ENCODE assay signal across 8 cellular contexts in the genomic region with DNA sequence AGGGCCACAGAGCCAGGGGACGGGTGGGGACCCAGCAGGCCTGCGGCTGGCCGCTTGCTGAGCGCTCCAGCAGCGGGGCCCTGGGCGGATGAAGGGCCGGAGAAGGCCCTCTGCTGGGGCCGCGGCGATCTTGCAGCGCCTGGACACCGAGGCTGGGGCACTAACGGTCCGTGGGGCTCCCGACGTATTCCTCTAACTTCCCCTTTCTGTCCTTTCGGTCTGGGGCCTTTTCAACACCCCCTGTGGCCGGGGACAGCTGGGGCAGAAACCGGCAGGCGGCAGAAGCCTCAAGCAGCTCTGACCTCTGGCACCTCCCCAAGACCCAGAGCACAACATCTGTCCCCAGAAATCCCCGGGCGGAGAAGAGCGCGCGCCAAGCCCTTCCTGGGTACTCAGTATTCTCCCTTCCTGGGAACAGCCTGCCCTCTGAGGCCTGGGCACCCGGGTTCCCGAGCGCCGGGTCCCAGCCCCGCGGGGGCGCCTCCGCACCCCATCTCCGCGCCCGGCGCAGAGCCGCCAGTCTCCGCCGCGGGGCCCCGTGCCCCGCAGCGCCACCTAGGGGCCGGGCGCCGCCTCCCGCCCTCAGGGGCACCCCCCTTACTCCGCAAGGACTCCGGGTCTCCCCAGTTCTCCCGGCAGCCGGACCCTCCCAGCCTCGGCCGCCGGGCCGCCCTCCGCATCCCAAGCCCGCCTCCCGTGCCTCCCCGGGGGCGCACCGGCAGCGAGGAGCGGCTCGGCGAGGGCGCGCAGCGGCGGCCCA. TPM values are rescaled to one million over a fixed set of nuclear protein-coding genes. Genes with fewer than 3 reads are reported as not detected.
DNase-seq lines count a peak whose midpoint lies in the region; ATAC-seq, FAIRE-seq and TF ChIP-seq lines count a peak whose summit lies in the region.

No MANE protein-coding gene starts in this region.

- H3K9me3 Mint-ChIP-seq in WTC11, result peaks cover 3% of the 10 kb centered on the region

- H3K27ac ChIP-seq in small intestine (ENCODE audit: low read depth in 1 of 2, low read length in 1 of 2), result peak overlapping the region; percentile 60 to 92

- H3K4me3 ChIP-seq in bronchial epithelial cell (ENCODE audit: low read depth, low read length) (peak overlapping the region; percentile 50), small intestine (ENCODE audit: low read depth in 1 of 2, low read length in 2 of 2) (peak overlapping the region; percentile 55 to 64)

- 0 to 1% (median 1%) methylated on average over 47 to 70 of the region's 70 CpGs for WGBS in small intestine, 3 donors

- ATAC-seq in HG02623 (IDR thresholded peaks at IDR 0.05; ENCODE audit: unreplicated experiment) (peak; percentile 49), WTC11 (peak; percentile 62)

- H3K36me3 ChIP-seq in bronchial epithelial cell (ENCODE audit: control insufficient read depth, insufficient read depth, low read length), result no peaks in the 10 kb centered on the region
- no peaks in the 10 kb centered on the region for H3K36me3 ChIP-seq in small intestine (ENCODE audit: control insufficient read depth in 2 of 2, insufficient read depth in 2 of 2, low read length in 2 of 2)

- DNase-seq in GM13976 (ENCODE audit: low spot score) (peak; percentile 81), NCI-H1092 (lab: John Stamatoyannopoulos, UW) (peak; percentile 51), WTC11 (ENCODE audit: low spot score) (peak; percentile 69), bronchial epithelial cell (ENCODE audit: low read depth) (no peak), inferior parietal cortex (ENCODE audit: extremely low spot score) (peak; percentile 75), small intestine (peak; percentile 36), glomerular visceral epithelial cell (ENCODE audit: extremely low spot score) (no peak)

- FAIRE-seq in bronchial epithelial cell (lab: Jason Lieb, UNC) (no peak), small intestine (lab: Jason Lieb, UNC) (no peak)

- H3K36me3 Mint-ChIP-seq in WTC11, result no peaks in the 10 kb centered on the region

- no peak overlapping the region for H3K27ac Mint-ChIP-seq in WTC11

- H3K4me3 Mint-ChIP-seq in WTC11, result peak overlapping the region; percentile 71

- TF ChIP-seq CTCF in GM13976 (IDR thresholded peaks at IDR 0.05; ENCODE audit: borderline replicate concordance, control extremely low read depth, extremely low read depth, insufficient read depth, missing control alignments), result peak; percentile 57
- peak; percentile 85 for TF ChIP-seq CTCF in WTC11 (IDR thresholded peaks at IDR 0.05)
- peak; percentile 79 for TF ChIP-seq CTCF in bronchial epithelial cell (IDR thresholded peaks at IDR 0.05; ENCODE audit: insufficient read depth, low read length, severe bottlenecking)

- POLR2A ChIA-PET in WTC11 (lab: Charles Lee), result interaction anchor here (0.9 to 1.5 kb wide), 2 partner anchors 146 to 175 kb away, joined by 3 to 4 read pairs; no protein-coding TSS in a partner anchor

- H3K27me3 ChIP-seq in bronchial epithelial cell (ENCODE audit: control insufficient read depth, insufficient read depth, low read length) (no peaks in the 10 kb centered on the region), small intestine (ENCODE audit: control insufficient read depth in 2 of 2, insufficient read depth in 2 of 2, low read length in 2 of 2) (peaks cover 0 to 3% of the 10 kb centered on the region in 2 donors)

- peaks cover 40% of the 10 kb centered on the region for H3K4me1 Mint-ChIP-seq in WTC11

- H3K9me3 ChIP-seq in small intestine (ENCODE audit: control insufficient read depth, low read depth), result no peaks in the 10 kb centered on the region

- CTCF ChIA-PET in WTC11 (lab: Charles Lee), result interaction anchor here (0.6 to 5.4 kb wide), 16 partner anchors 8 to 551 kb away, joined by 3 to 52 read pairs (median 4); no protein-coding TSS in a partner anchor

- peaks cover 0 to 6% of the 10 kb centered on the region in 2 donors for H3K4me1 ChIP-seq in small intestine (ENCODE audit: control insufficient read depth in 2 of 2, insufficient read depth in 1 of 2, low read depth in 1 of 2, low read length in 1 of 2)

- peaks cover 24% of the 10 kb centered on the region for H3K27me3 Mint-ChIP-seq in WTC11 (ENCODE audit: low read depth)

- in situ Hi-C loops in GM13976 (cut with MboI; ENCODE audit: low sequenced_read_pairs, unreplicated experiment), result no loop called here

TF ChIP-seq in WTC11, 78 proteins besides CTCF, POLR2A, EP300 and RAD21 (continues in another document):
- TF ChIP-seq, protein P1, sequence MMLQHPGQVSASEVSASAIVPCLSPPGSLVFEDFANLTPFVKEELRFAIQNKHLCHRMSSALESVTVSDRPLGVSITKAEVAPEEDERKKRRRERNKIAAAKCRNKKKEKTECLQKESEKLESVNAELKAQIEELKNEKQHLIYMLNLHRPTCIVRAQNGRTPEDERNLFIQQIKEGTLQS (CRISPR knock-in tag; conservative IDR thresholded peaks at IDR 0.05), result no peak
- TF ChIP-seq MYBL2 (CRISPR knock-in tag; IDR thresholded peaks at IDR 0.05), result peak; percentile 53; the same call in 1 of the 2 replicates
- TF ChIP-seq KAT7 (CRISPR knock-in tag; IDR thresholded peaks at IDR 0.05; ENCODE audit: borderline replicate concordance), result peak; percentile 2; the same call in 1 of the 2 replicates
- TF ChIP-seq, protein P2, sequence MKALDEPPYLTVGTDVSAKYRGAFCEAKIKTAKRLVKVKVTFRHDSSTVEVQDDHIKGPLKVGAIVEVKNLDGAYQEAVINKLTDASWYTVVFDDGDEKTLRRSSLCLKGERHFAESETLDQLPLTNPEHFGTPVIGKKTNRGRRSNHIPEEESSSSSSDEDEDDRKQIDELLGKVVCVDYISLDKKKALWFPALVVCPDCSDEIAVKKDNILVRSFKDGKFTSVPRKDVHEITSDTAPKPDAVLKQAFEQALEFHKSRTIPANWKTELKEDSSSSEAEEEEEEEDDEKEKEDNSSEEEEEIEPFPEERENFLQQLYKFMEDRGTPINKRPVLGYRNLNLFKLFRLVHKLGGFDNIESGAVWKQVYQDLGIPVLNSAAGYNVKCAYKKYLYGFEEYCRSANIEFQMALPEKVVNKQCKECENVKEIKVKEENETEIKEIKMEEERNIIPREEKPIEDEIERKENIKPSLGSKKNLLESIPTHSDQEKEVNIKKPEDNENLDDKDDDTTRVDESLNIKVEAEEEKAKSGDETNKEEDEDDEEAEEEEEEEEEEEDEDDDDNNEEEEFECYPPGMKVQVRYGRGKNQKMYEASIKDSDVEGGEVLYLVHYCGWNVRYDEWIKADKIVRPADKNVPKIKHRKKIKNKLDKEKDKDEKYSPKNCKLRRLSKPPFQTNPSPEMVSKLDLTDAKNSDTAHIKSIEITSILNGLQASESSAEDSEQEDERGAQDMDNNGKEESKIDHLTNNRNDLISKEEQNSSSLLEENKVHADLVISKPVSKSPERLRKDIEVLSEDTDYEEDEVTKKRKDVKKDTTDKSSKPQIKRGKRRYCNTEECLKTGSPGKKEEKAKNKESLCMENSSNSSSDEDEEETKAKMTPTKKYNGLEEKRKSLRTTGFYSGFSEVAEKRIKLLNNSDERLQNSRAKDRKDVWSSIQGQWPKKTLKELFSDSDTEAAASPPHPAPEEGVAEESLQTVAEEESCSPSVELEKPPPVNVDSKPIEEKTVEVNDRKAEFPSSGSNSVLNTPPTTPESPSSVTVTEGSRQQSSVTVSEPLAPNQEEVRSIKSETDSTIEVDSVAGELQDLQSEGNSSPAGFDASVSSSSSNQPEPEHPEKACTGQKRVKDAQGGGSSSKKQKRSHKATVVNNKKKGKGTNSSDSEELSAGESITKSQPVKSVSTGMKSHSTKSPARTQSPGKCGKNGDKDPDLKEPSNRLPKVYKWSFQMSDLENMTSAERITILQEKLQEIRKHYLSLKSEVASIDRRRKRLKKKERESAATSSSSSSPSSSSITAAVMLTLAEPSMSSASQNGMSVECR (CRISPR knock-in tag; IDR thresholded peaks at IDR 0.05; ENCODE audit: borderline replicate concordance), result peak; percentile 58; the same call in 1 of the 2 replicates
- TF ChIP-seq, protein P3, sequence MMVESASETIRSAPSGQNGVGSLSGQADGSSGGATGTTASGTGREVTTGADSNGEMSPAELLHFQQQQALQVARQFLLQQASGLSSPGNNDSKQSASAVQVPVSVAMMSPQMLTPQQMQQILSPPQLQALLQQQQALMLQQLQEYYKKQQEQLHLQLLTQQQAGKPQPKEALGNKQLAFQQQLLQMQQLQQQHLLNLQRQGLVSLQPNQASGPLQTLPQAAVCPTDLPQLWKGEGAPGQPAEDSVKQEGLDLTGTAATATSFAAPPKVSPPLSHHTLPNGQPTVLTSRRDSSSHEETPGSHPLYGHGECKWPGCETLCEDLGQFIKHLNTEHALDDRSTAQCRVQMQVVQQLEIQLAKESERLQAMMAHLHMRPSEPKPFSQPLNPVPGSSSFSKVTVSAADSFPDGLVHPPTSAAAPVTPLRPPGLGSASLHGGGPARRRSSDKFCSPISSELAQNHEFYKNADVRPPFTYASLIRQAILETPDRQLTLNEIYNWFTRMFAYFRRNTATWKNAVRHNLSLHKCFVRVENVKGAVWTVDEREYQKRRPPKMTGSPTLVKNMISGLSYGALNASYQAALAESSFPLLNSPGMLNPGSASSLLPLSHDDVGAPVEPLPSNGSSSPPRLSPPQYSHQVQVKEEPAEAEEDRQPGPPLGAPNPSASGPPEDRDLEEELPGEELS (CRISPR knock-in tag; IDR thresholded peaks at IDR 0.05), result 0 out of 2 replicates have a peak, but pooled peaks have one; percentile 11
- 0 out of 2 replicates have a peak, but pooled peaks have one; percentile 17 for TF ChIP-seq FOXK1 (CRISPR knock-in tag; IDR thresholded peaks at IDR 0.05)
- 0 out of 2 replicates have a peak, but pooled peaks have one; percentile 31 for TF ChIP-seq SP1 (CRISPR knock-in tag; conservative IDR thresholded peaks at IDR 0.05)
- no peak for TF ChIP-seq HMGA2 (CRISPR knock-in tag; IDR thresholded peaks at IDR 0.05)
- TF ChIP-seq, protein P4, sequence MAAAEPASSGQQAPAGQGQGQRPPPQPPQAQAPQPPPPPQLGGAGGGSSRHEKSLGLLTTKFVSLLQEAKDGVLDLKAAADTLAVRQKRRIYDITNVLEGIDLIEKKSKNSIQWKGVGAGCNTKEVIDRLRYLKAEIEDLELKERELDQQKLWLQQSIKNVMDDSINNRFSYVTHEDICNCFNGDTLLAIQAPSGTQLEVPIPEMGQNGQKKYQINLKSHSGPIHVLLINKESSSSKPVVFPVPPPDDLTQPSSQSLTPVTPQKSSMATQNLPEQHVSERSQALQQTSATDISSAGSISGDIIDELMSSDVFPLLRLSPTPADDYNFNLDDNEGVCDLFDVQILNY (CRISPR knock-in tag; IDR thresholded peaks at IDR 0.05), result no peak
- peak; percentile 82 for TF ChIP-seq ZNF423 (CRISPR knock-in tag; IDR thresholded peaks at IDR 0.05)

RNA-seq across cellular contexts. Expression of a gene that starts 0.6 kb away (rescaled TPM):
- total RNA-seq in WTC11 (2021) (6.8 to 9.8 TPM (median 9.1 TPM) in 3 replicates), bronchial epithelial cell (3.8 and 4.5 TPM in 2 replicates)
- 1 to 10 TPM in 2 of 3 donors, under 1 TPM in 1; 0.89 to 4.4 (median 2.7) TPM for polyA plus RNA-seq in small intestine

Comparison
In these comparisons a context has a peak if more than half of its experiments do, and no peak if none do; other contexts are left out.
1. DNase-seq: peak in GM13976 (single experiment), NCI-H1092 (single experiment), WTC11 (single experiment), inferior parietal cortex (single experiment) and small intestine (single experiment); none in bronchial epithelial cell (single experiment) and glomerular visceral epithelial cell (single experiment).
2. Peak in every context shown above with its lines, with median percentiles within 50 percentile points of each other: CTCF ChIP-seq.